32 cellular contexts compared by ENCODE assay signal in the genomic region with DNA sequence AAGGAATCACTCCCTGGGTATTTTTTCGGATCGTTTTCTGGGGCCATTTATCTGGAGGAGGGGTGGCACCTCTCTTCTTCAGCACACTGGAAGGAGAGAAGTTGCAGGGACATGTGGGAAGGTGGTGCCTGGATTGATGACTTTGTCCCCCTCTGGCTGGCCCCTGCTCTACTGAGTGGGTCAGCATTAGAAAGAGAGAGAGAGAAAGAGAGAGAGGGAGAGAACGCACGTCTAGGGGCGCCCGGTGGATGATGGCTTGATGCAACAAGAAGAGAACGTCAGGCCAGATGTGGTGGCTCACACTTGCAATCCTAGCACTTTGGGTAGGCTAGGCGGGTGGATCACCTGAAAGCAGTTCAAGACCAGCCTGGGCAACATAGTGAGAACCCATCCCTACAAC. TPM values are rescaled to one million over a fixed set of nuclear protein-coding genes. Genes with fewer than 3 reads are reported as not detected.
DNase-seq lines count a peak whose midpoint lies in the region; ATAC-seq, FAIRE-seq and TF ChIP-seq lines count a peak whose summit lies in the region.
"Had no signal": no experiment of that assay in that cellular context is flagged by ENCODE, and none has a peak within 500 bp of the region (broad histone marks: within the 10 kb centered on the region; RNA-seq: fewer than 3 reads in every experiment).

No MANE protein-coding gene starts in this region.

- FAIRE-seq in astrocyte (lab: Jason Lieb, UNC): no peak
- FAIRE-seq: A204.1, GM12892, GM18507, GM19239 had no signal

- peaks cover 2% of the 10 kb centered on the region for H3K4me1 Mint-ChIP-seq in astrocyte (ENCODE audit: low read depth, unreplicated experiment)
- peaks cover 17% of the 10 kb centered on the region for H3K4me1 Mint-ChIP-seq in activated T-cell treated with anti-CD3 and anti-CD28 coated beads, Interleukin-2, amount 50 U/mL, for 24 hours (ENCODE audit: low read depth)

- no peak overlapping the region for H3K9ac ChIP-seq in astrocyte (ENCODE audit: low read length)
- H3K9ac ChIP-seq: BLaER1 had no signal

- H3K9me3 ChIP-seq in astrocyte (ENCODE audit: insufficient read depth, low read depth, low read length): no peaks in the 10 kb centered on the region
- no peaks in the 10 kb centered on the region for H3K9me3 ChIP-seq in osteoblast (ENCODE audit: low read depth, low read length)
- H3K9me3 ChIP-seq: BE2C had no signal

- H3K4me1 ChIP-seq in astrocyte (ENCODE audit: insufficient read depth, low read length) (peaks cover 4% of the 10 kb centered on the region), osteoblast (ENCODE audit: insufficient read depth, low read length) (no peaks in the 10 kb centered on the region)
- H3K4me1 ChIP-seq: BE2C, BLaER1 had no signal

- no peak overlapping the region for H3K4me2 ChIP-seq in astrocyte (ENCODE audit: low read length)
- H3K4me2 ChIP-seq in osteoblast (ENCODE audit: insufficient read depth, low read length): no peak overlapping the region
- H3K4me2 ChIP-seq: BLaER1 had no signal

- H3K27ac ChIP-seq in astrocyte (ENCODE audit: low read depth, low read length) (no peak overlapping the region), osteoblast (ENCODE audit: low read depth, low read length) (no peak overlapping the region)
- H3K27ac ChIP-seq: BLaER1 had no signal

- peak overlapping the region; percentile 2 for H3K4me3 Mint-ChIP-seq in astrocyte (ENCODE audit: unreplicated experiment)
- no peak overlapping the region for H3K4me3 Mint-ChIP-seq in activated T-cell treated with anti-CD3 and anti-CD28 coated beads, Interleukin-2, amount 50 U/mL, for 24 hours

- peaks cover 57% of the 10 kb centered on the region for H3K27me3 ChIP-seq in astrocyte (ENCODE audit: insufficient read depth, low read length)
- H3K27me3 ChIP-seq in osteoblast (ENCODE audit: insufficient read depth, low read length): peaks cover 77% of the 10 kb centered on the region

- no peak overlapping the region for H3K4me3 ChIP-seq in astrocyte (ENCODE audit: insufficient read depth, low read depth, low read length)
- no peak overlapping the region for H3K4me3 ChIP-seq in osteoblast (ENCODE audit: insufficient read depth, low read length)
- H3K4me3 ChIP-seq: BLaER1, GM12878 had no signal

- H3K36me3 Mint-ChIP-seq in astrocyte (ENCODE audit: low read depth, unreplicated experiment): no peaks in the 10 kb centered on the region
- no peaks in the 10 kb centered on the region for H3K36me3 Mint-ChIP-seq in activated T-cell treated with anti-CD3 and anti-CD28 coated beads, Interleukin-2, amount 50 U/mL, for 24 hours (ENCODE audit: low read depth)
- H3K36me3 Mint-ChIP-seq: CD4-positive, alpha-beta memory T cell; CD8-positive, alpha-beta memory T cell had no signal

- no peak for TF ChIP-seq CTCF in astrocyte (IDR thresholded peaks at IDR 0.05; ENCODE audit: insufficient read depth, low read depth, low read length)
- TF ChIP-seq CTCF in osteoblast (IDR thresholded peaks at IDR 0.05; ENCODE audit: extremely low read depth, low read depth, low read length): no peak

- no peaks in the 10 kb centered on the region for H4K20me1 ChIP-seq in astrocyte (ENCODE audit: insufficient read depth, low read length)
- H4K20me1 ChIP-seq in osteoblast (ENCODE audit: insufficient read depth, low read length): peaks cover 12% of the 10 kb centered on the region
- H4K20me1 ChIP-seq: BLaER1 had no signal

- DNase-seq in H4 (ENCODE audit: low spot score): peak; percentile 7
- no peak for DNase-seq in astrocyte (ENCODE audit: low read depth)
- peak; percentile 1 for DNase-seq in epidermal melanocyte (ENCODE audit: insufficient read length, low spot score)
- DNase-seq in osteoblast (ENCODE audit: insufficient read length, low spot score, missing footprints): peak; percentile 76
- DNase-seq in activated T-cell treated with anti-CD3 and anti-CD28 coated beads, Interleukin-2, amount 50 U/mL, for 24 hours: no peak
- DNase-seq: 8988T; ACHN; BE2C; C1 segment of cervical spinal cord; CD4-positive, alpha-beta memory T cell; CD4-positive, CD25-positive, alpha-beta regulatory T cell; CD8-positive, alpha-beta memory T cell; COR-L47; DMS 273 treated with DMSO at 0.1 percent for 48 hours; DMS153; DMS53; DMS79; DND-41; EL; GDM1 had no signal

- peaks cover 4% of the 10 kb centered on the region for H3K9me3 Mint-ChIP-seq in astrocyte (ENCODE audit: unreplicated experiment)
- no peaks in the 10 kb centered on the region for H3K9me3 Mint-ChIP-seq in activated T-cell treated with anti-CD3 and anti-CD28 coated beads, Interleukin-2, amount 50 U/mL, for 24 hours
- H3K9me3 Mint-ChIP-seq: CD4-positive, alpha-beta memory T cell; CD4-positive, CD25-positive, alpha-beta regulatory T cell had no signal

- no peaks in the 10 kb centered on the region for H3K79me2 ChIP-seq in astrocyte (ENCODE audit: insufficient read depth, low read length)
- no peaks in the 10 kb centered on the region for H3K79me2 ChIP-seq in osteoblast (ENCODE audit: insufficient read depth, low read length)

- no peak overlapping the region for H3K27ac Mint-ChIP-seq in astrocyte (ENCODE audit: unreplicated experiment)
- no peak overlapping the region for H3K27ac Mint-ChIP-seq in activated T-cell treated with anti-CD3 and anti-CD28 coated beads, Interleukin-2, amount 50 U/mL, for 24 hours
- H3K27ac Mint-ChIP-seq: CD14-positive monocyte; CD4-positive, alpha-beta memory T cell; CD4-positive, CD25-positive, alpha-beta regulatory T cell had no signal

- ATAC-seq in HG03354 (IDR thresholded peaks at IDR 0.05; ENCODE audit: poor library complexity, severe bottlenecking, unreplicated experiment) (no peak), GM19452 (IDR thresholded peaks at IDR 0.05; ENCODE audit: unreplicated experiment) (no peak)
- ATAC-seq: GM12878 had no signal

- H3K27me3 Mint-ChIP-seq in astrocyte (ENCODE audit: low read depth, unreplicated experiment): peaks cover 57% of the 10 kb centered on the region
- H3K27me3 Mint-ChIP-seq in activated T-cell treated with anti-CD3 and anti-CD28 coated beads, Interleukin-2, amount 50 U/mL, for 24 hours: peaks cover 54% of the 10 kb centered on the region

- H2AFZ ChIP-seq in astrocyte (ENCODE audit: low read depth, low read length) (no peak overlapping the region), osteoblast (ENCODE audit: low read length) (no peak overlapping the region)

- H3K36me3 ChIP-seq in astrocyte (ENCODE audit: insufficient read depth, low read length) (no peaks in the 10 kb centered on the region), osteoblast (ENCODE audit: insufficient read depth, low read length) (no peaks in the 10 kb centered on the region)
- H3K36me3 ChIP-seq: BE2C, BLaER1 had no signal

RNA-seq across cellular contexts. Expression of a gene that starts 5.5 kb away (rescaled TPM):
- total RNA-seq in H4 (2014; rRNA removed; shearing (Covaris generic)): 0.54 and 1.0 TPM in 2 replicates
- total RNA-seq in astrocyte (2.5 and 2.8 TPM in 2 replicates), osteoblast (under 0.01 and 0.59 TPM in 2 replicates)
- total RNA-seq: CD4-positive, alpha-beta memory T cell; CD4-positive, CD25-positive, alpha-beta regulatory T cell; G401 had no signal

RNA-seq across cellular contexts. Expression of a gene that starts 14.5 kb away (rescaled TPM):
- not detected in 2 replicates for total RNA-seq in H4 (2014; rRNA removed; shearing (Covaris generic))
- total RNA-seq in astrocyte (0.61 TPM in 1 of 2 replicates, not detected in the other), osteoblast (not detected in 2 replicates)
- total RNA-seq: CD4-positive, alpha-beta memory T cell; CD4-positive, CD25-positive, alpha-beta regulatory T cell; CD8-positive, alpha-beta memory T cell; Daoy; G401 had no signal

RNA-seq across cellular contexts. Expression of a gene that starts 56.0 kb away (rescaled TPM):
- total RNA-seq in H4 (2014; rRNA removed; shearing (Covaris generic)): not detected in 2 replicates
- total RNA-seq in astrocyte (not detected in 2 replicates), osteoblast (under 0.01 TPM in 1 of 2 replicates, not detected in the other)
- total RNA-seq: A673; CD4-positive, alpha-beta memory T cell; CD4-positive, CD25-positive, alpha-beta regulatory T cell; CD8-positive, alpha-beta memory T cell; Daoy; G401; GM12878 had no signal

Comparison
In these comparisons a context has a peak if more than half of its experiments do, and no peak if none do; other contexts are left out.
1. DNase-seq: peak in H4 (single experiment), epidermal melanocyte (single experiment) and osteoblast (single experiment); none in astrocyte (single experiment) and activated T-cell treated with anti-CD3 and anti-CD28 coated beads, Interleukin-2, amount 50 U/mL, for 24 hours (single experiment).